27 cellular contexts compared by ENCODE assay signal in genomic region chr10:130968511-130968910, GRCh38.
"Had no signal": no experiment of that assay in that cellular context is flagged by ENCODE, and none has a peak within 500 bp of the region (broad histone marks: within the 10 kb centered on the region; RNA-seq: fewer than 3 reads in every experiment).

No MANE protein-coding gene starts in this region.

- DNase-seq: naive B cell; naive thymus-derived CD8-positive, alpha-beta T cell; nephron progenitor cell; ovary; right cardiac atrium; right lobe of liver; sigmoid colon; small intestine; stimulated activated CD4-positive, alpha-beta T cell treated with anti-CD3 and anti-CD28 coated beads, Interleukin-15, amount 100 ng/mL, for 24 hours; stimulated activated CD4-positive, alpha-beta T cell treated with anti-CD3 and anti-CD28 coated beads, Interleukin-2, amount 100 ng/mL, for 24 hours; stimulated activated CD4-positive, alpha-beta T cell treated with anti-CD3 and anti-CD28 coated beads, Interleukin-2, amount 100 ng/mL, for 48 hours; stimulated activated CD4-positive, alpha-beta T cell treated with anti-CD3 and anti-CD28 coated beads, Interleukin-4, amount 100 ng/mL, for 24 hours; stimulated activated naive B cell treated with anti-CD40 and anti-IgM and Interleukin-4, amounts not matched to agents 10 μg/mL and 1 μg/mL and 100 μg/mL, for 72 hours; stimulated activated naive CD4-positive, alpha-beta T cell treated with Interleukin-2 at 50 U/mL for 16 hours; stomach; thyroid gland; trophoblast cell; upper lobe of left lung had no signal

- H3K4me1 Mint-ChIP-seq: naive B cell; naive thymus-derived CD8-positive, alpha-beta T cell; neural crest cell; stimulated activated effector memory CD8-positive, alpha-beta T cell treated with anti-CD3 and anti-CD28 coated beads, Interleukin-12 subunit alpha, Interleukin-12 subunit beta, amount 100 ng/mL, for 72 hours; stimulated activated naive B cell treated with anti-CD40 and anti-IgM and Interleukin-4, amounts not matched to agents 10 μg/mL and 1 μg/mL and 100 μg/mL, for 72 hours had no signal

- H3K4me3 ChIP-seq: ovary, prostate gland, right lobe of liver, sigmoid colon, stomach, thoracic aorta, thyroid gland, tibial nerve, upper lobe of left lung had no signal

- H3K4me3 Mint-ChIP-seq: naive B cell; naive thymus-derived CD8-positive, alpha-beta T cell; natural killer cell treated with Interleukin-12 subunit alpha and Interleukin-12 subunit beta and Interleukin-15 and Interleukin-18, amount 100 ng/mL, for 72 hours; nephron progenitor cell; neural crest cell; stimulated activated effector memory CD8-positive, alpha-beta T cell treated with anti-CD3 and anti-CD28 coated beads, Interleukin-12 subunit alpha, Interleukin-12 subunit beta, amount 100 ng/mL, for 72 hours; stimulated activated naive B cell treated with anti-CD40 and anti-IgM and Interleukin-4, amounts not matched to agents 10 μg/mL and 1 μg/mL and 100 μg/mL, for 72 hours; stimulated activated naive CD8-positive, alpha-beta T cell treated with anti-CD3 and anti-CD28 coated beads, Interleukin-15, Interleukin-2, amounts not matched to agents 100 ng/mL and 50 ng/mL, for 24 hours had no signal

- H3K9me3 Mint-ChIP-seq: natural killer cell treated with Interleukin-12 subunit alpha and Interleukin-12 subunit beta and Interleukin-15 and Interleukin-18, amount 100 ng/mL, for 72 hours; neural crest cell; stimulated activated effector memory CD8-positive, alpha-beta T cell treated with anti-CD3 and anti-CD28 coated beads, Interleukin-12 subunit alpha, Interleukin-12 subunit beta, amount 100 ng/mL, for 72 hours; stimulated activated naive CD8-positive, alpha-beta T cell treated with anti-CD3 and anti-CD28 coated beads, Interleukin-15, Interleukin-2, amounts not matched to agents 100 ng/mL and 50 ng/mL, for 24 hours had no signal

- H3K36me3 Mint-ChIP-seq: naive B cell; naive thymus-derived CD8-positive, alpha-beta T cell; natural killer cell treated with Interleukin-12 subunit alpha and Interleukin-12 subunit beta and Interleukin-15 and Interleukin-18, amount 100 ng/mL, for 72 hours; stimulated activated effector memory CD8-positive, alpha-beta T cell treated with anti-CD3 and anti-CD28 coated beads, Interleukin-12 subunit alpha, Interleukin-12 subunit beta, amount 100 ng/mL, for 72 hours; stimulated activated naive B cell treated with anti-CD40 and anti-IgM and Interleukin-4, amounts not matched to agents 10 μg/mL and 1 μg/mL and 100 μg/mL, for 72 hours had no signal

- H3K36me3 ChIP-seq: neutrophil, ovary, prostate gland, right lobe of liver, sigmoid colon, stomach, thoracic aorta, thyroid gland, tibial nerve, upper lobe of left lung had no signal

- H3K4me1 ChIP-seq: parathyroid adenoma, prostate gland, right lobe of liver, sigmoid colon, stomach, thyroid gland, tibial nerve, upper lobe of left lung had no signal

- H3K27me3 Mint-ChIP-seq: naive B cell; naive thymus-derived CD8-positive, alpha-beta T cell; stimulated activated naive B cell treated with anti-CD40 and anti-IgM and Interleukin-4, amounts not matched to agents 10 μg/mL and 1 μg/mL and 100 μg/mL, for 72 hours; stimulated activated naive CD8-positive, alpha-beta T cell treated with anti-CD3 and anti-CD28 coated beads, Interleukin-15, Interleukin-2, amounts not matched to agents 100 ng/mL and 50 ng/mL, for 24 hours had no signal

- H3K9ac ChIP-seq: parathyroid adenoma had no signal

- H3K9me3 ChIP-seq: neutrophil, ovary, prostate gland, right lobe of liver, sigmoid colon, thoracic aorta, thyroid gland had no signal

- H3K27ac ChIP-seq: neutrophil, ovary, parathyroid adenoma, prostate gland, right lobe of liver, sigmoid colon, stomach, thoracic aorta, thyroid gland, tibial nerve, upper lobe of left lung had no signal

- H3K27ac Mint-ChIP-seq: naive B cell; naive thymus-derived CD8-positive, alpha-beta T cell; natural killer cell treated with Interleukin-12 subunit alpha and Interleukin-12 subunit beta and Interleukin-15 and Interleukin-18, amount 100 ng/mL, for 72 hours; stimulated activated effector memory CD8-positive, alpha-beta T cell treated with anti-CD3 and anti-CD28 coated beads, Interleukin-12 subunit alpha, Interleukin-12 subunit beta, amount 100 ng/mL, for 72 hours; stimulated activated naive B cell treated with anti-CD40 and anti-IgM and Interleukin-4, amounts not matched to agents 10 μg/mL and 1 μg/mL and 100 μg/mL, for 72 hours; stimulated activated naive CD8-positive, alpha-beta T cell treated with anti-CD3 and anti-CD28 coated beads, Interleukin-15, Interleukin-2, amounts not matched to agents 100 ng/mL and 50 ng/mL, for 24 hours had no signal

- ATAC-seq: naive thymus-derived CD8-positive, alpha-beta T cell; natural killer cell treated with Interleukin-12 subunit alpha and Interleukin-12 subunit beta and Interleukin-15 and Interleukin-18, amount 100 ng/mL, for 72 hours; right cardiac atrium; right lobe of liver; stimulated activated effector memory CD8-positive, alpha-beta T cell treated with anti-CD3 and anti-CD28 coated beads, Interleukin-12 subunit alpha, Interleukin-12 subunit beta, amount 100 ng/mL, for 72 hours; stimulated activated naive B cell treated with anti-CD40 and anti-IgM and Interleukin-4, amounts not matched to agents 10 μg/mL and 1 μg/mL and 100 μg/mL, for 72 hours had no signal

- H3K27me3 ChIP-seq: neutrophil, ovary, right lobe of liver, sigmoid colon, thyroid gland, tibial nerve, upper lobe of left lung had no signal
